In genomic region chr20:63751471-63752271, GRCh38 we compare ENCODE assay signal across 11 cellular contexts. TPM values are rescaled to one million over a fixed set of nuclear protein-coding genes. Genes with fewer than 3 reads are reported as not detected.
DNase-seq lines count a peak whose midpoint lies in the region; ATAC-seq and TF ChIP-seq lines count a peak whose summit lies in the region.
"Had no signal": no experiment of that assay in that cellular context is flagged by ENCODE, and none has a peak within 500 bp of the region (broad histone marks: within the 10 kb centered on the region; RNA-seq: fewer than 3 reads in every experiment).

No MANE protein-coding gene starts in this region.

- DNase-seq in DND-41 (peak; percentile 58), RWPE2 (ENCODE audit: low spot score) (peak; percentile 84), immature natural killer cell (no peak), NCI-H2081 (lab: John Stamatoyannopoulos, UW) (no peak)
- no peak for DNase-seq in activated CD4-positive, CD25-positive, alpha-beta regulatory T cell (lab: John Stamatoyannopoulos, UW)
- DNase-seq: DMS 273 treated with DMSO at 0.1 percent for 48 hours, MM.1S had no signal

- H3K9ac ChIP-seq in BLaER1 (peak overlapping the region; percentile 66; the same call in 1 of the 2 replicates), DND-41 (ENCODE audit: low read depth, low read length) (peak overlapping the region; percentile 44)

- ATAC-seq in DND-41 (ENCODE audit: insufficient read depth, low read depth): peak; percentile 21; the same call in 2 of the 3 replicates
- peak; percentile 7; the same call in 2 of the 3 replicates for ATAC-seq in RWPE2 (ENCODE audit: low read depth)
- ATAC-seq in GM18502 (IDR thresholded peaks at IDR 0.05; ENCODE audit: poor library complexity, unreplicated experiment): no peak
- no peak for ATAC-seq in GM19467 (IDR thresholded peaks at IDR 0.05; ENCODE audit: unreplicated experiment)

- TF ChIP-seq CTCF in DND-41 (IDR thresholded peaks at IDR 0.05; ENCODE audit: borderline replicate concordance, extremely low read depth, low read length, poor library complexity, severe bottlenecking) (no peak), RWPE2 (IDR thresholded peaks at IDR 0.05; ENCODE audit: poor library complexity, severe bottlenecking) (no peak)

- peaks cover 0 to 4% (median 2%) of the 10 kb centered on the region in 3 donors for H3K27me3 Mint-ChIP-seq in immature natural killer cell (ENCODE audit: low read depth in 3 of 3)

- H3K36me3 ChIP-seq in BLaER1: no peaks in the 10 kb centered on the region
- no peaks in the 10 kb centered on the region for H3K36me3 ChIP-seq in DND-41 (ENCODE audit: insufficient read depth, low read length)
- H3K36me3 ChIP-seq in RWPE2 (ENCODE audit: low read depth): no peaks in the 10 kb centered on the region
- H3K36me3 ChIP-seq: neutrophil had no signal

- H3K27me3 ChIP-seq in BLaER1 (no peaks in the 10 kb centered on the region), DND-41 (ENCODE audit: insufficient read depth, low read length, poor library complexity) (no peaks in the 10 kb centered on the region), RWPE2 (ENCODE audit: insufficient read depth, poor library complexity, severe bottlenecking) (peaks cover 5% of the 10 kb centered on the region)

- peak overlapping the region; percentile 72 for H3K27ac ChIP-seq in BLaER1
- H3K27ac ChIP-seq in DND-41 (ENCODE audit: low read length): peak overlapping the region; percentile 72
- H3K27ac ChIP-seq in RWPE2 (ENCODE audit: poor library complexity, severe bottlenecking): no peak overlapping the region
- H3K27ac ChIP-seq: neutrophil had no signal

- H3K4me1 Mint-ChIP-seq in immature natural killer cell: peaks cover 35 to 53% of the 10 kb centered on the region in 2 donors

- H3K4me1 ChIP-seq in BLaER1 (peaks cover 66% of the 10 kb centered on the region), DND-41 (ENCODE audit: insufficient read depth, low read length) (peaks cover 15% of the 10 kb centered on the region), RWPE2 (ENCODE audit: insufficient read depth, poor library complexity, severe bottlenecking) (no peaks in the 10 kb centered on the region)

- H3K79me2 ChIP-seq in DND-41 (ENCODE audit: insufficient read depth, low read length): no peaks in the 10 kb centered on the region

- H3K4me3 Mint-ChIP-seq in immature natural killer cell: peak overlapping the region; percentile 57 to 82 (median 76)

- H3K9me3 Mint-ChIP-seq in immature natural killer cell: no peaks in the 10 kb centered on the region

- H3K4me2 ChIP-seq in BLaER1 (peak overlapping the region; percentile 93), DND-41 (ENCODE audit: insufficient read depth, low read length) (peak overlapping the region; percentile 64)

- no peaks in the 10 kb centered on the region for H4K20me1 ChIP-seq in BLaER1
- no peaks in the 10 kb centered on the region for H4K20me1 ChIP-seq in DND-41 (ENCODE audit: insufficient read depth, low read length)

- no peaks in the 10 kb centered on the region for H3K36me3 Mint-ChIP-seq in immature natural killer cell

- peak overlapping the region in 5 of 6 donors; percentile 66 to 88 (median 79) for H3K27ac Mint-ChIP-seq in immature natural killer cell

- peak overlapping the region; percentile 72 for H2AFZ ChIP-seq in DND-41 (ENCODE audit: low read depth, low read length)

- peak overlapping the region; percentile 46; the same call in 1 of the 2 replicates for H3K4me3 ChIP-seq in BLaER1
- H3K4me3 ChIP-seq in DND-41 (ENCODE audit: low read depth in 1 of 2, low read length in 2 of 2): peak overlapping the region in 1 of 2 experiments; percentile 43; a peak in 2 of 4 replicates
- no peak overlapping the region for H3K4me3 ChIP-seq in RWPE2 (ENCODE audit: severe bottlenecking)

- H3K9me3 ChIP-seq in BLaER1: no peaks in the 10 kb centered on the region
- no peaks in the 10 kb centered on the region for H3K9me3 ChIP-seq in DND-41 (ENCODE audit: insufficient read depth, low read length, severe bottlenecking)
- no peaks in the 10 kb centered on the region for H3K9me3 ChIP-seq in RWPE2 (ENCODE audit: severe bottlenecking)
- H3K9me3 ChIP-seq: neutrophil had no signal

RNA-seq across cellular contexts. Expression of gene SLC2A4RG, which starts 12.1 kb away (rescaled TPM):
- polyA plus RNA-seq in immature natural killer cell: 1 to 10 TPM; 1.5 to 3.6 (median 3.2) TPM

RNA-seq across cellular contexts. Expression of gene LIME1, which starts 15.2 kb away (rescaled TPM):
- polyA plus RNA-seq in immature natural killer cell: 100 to 1,000 TPM; 177 to 227 (median 180) TPM

RNA-seq across cellular contexts. Expression of gene ZGPAT, which starts 43.8 kb away (rescaled TPM):
- 10 to 100 TPM; 26.6 to 64.1 (median 33.9) TPM for polyA plus RNA-seq in immature natural killer cell

RNA-seq across cellular contexts. Expression of gene ARFRP1, which starts 43.9 kb away (rescaled TPM):
- 10 to 100 TPM; 43.0 to 72.7 (median 54.3) TPM for polyA plus RNA-seq in immature natural killer cell

RNA-seq across cellular contexts. Expression of gene TNFRSF6B, which starts 55.2 kb away (rescaled TPM):
- not detected for polyA plus RNA-seq in immature natural killer cell

Comparison
In these comparisons a context has a peak if more than half of its experiments do, and no peak if none do; other contexts are left out.
1. ATAC-seq: peak in DND-41 (single experiment) and RWPE2 (single experiment); none in GM18502 (single experiment) and GM19467 (single experiment).
2. DNase-seq: peak in DND-41 (single experiment) and RWPE2 (single experiment); none in immature natural killer cell (0 of 3), activated CD4-positive, CD25-positive, alpha-beta regulatory T cell (0 of 4) and NCI-H2081 (0 of 2).